In the genomic region with DNA sequence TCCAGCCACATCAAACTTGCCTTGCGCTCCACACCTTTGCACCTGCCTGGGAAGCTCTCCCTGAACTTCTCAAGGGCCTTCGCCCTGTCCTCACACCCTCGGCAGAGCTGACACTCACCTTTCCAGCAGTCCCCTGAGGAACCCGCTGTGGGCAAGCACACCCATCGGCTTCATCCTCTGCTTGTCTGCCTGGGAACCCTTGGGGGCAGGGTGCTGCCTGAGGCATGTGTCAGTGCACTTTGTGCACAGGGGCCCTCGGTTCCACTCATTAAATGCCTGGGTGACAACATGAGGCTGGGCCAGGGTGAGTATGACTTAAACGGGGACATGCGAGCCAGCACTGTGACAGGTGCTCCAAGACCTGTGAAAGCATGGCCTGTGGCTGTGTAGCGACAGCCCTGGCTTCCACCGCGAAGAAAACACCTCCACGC, we compare ENCODE assay signal across 26 cellular contexts. TPM values are rescaled to one million over a fixed set of nuclear protein-coding genes. Genes with fewer than 3 reads are reported as not detected.
DNase-seq lines count a peak whose midpoint lies in the region; ATAC-seq and TF ChIP-seq lines count a peak whose summit lies in the region.
"Had no signal": no experiment of that assay in that cellular context is flagged by ENCODE, and none has a peak within 500 bp of the region (broad histone marks: within the 10 kb centered on the region; RNA-seq: fewer than 3 reads in every experiment).

No MANE protein-coding gene starts in this region.

- H3K27ac Mint-ChIP-seq in activated CD8-positive, alpha-beta memory T cell treated with anti-CD3 and anti-CD28 coated beads, Interleukin-2, amount 10 ng/mL, durations not matched to agents 7 days and 5 days: peak overlapping the region; percentile 13
- H3K27ac Mint-ChIP-seq in endothelial cell (ENCODE audit: unreplicated experiment): no peak overlapping the region
- H3K27ac Mint-ChIP-seq: activated B cell treated with CpG ODN at 0.5 μM for 24 hours had no signal

- peaks cover 18% of the 10 kb centered on the region for H3K4me1 Mint-ChIP-seq in activated CD8-positive, alpha-beta memory T cell treated with anti-CD3 and anti-CD28 coated beads, Interleukin-2, amount 10 ng/mL, durations not matched to agents 7 days and 5 days
- peaks cover 7% of the 10 kb centered on the region for H3K4me1 Mint-ChIP-seq in endothelial cell (ENCODE audit: unreplicated experiment)

- H3K36me3 Mint-ChIP-seq in activated CD8-positive, alpha-beta memory T cell treated with anti-CD3 and anti-CD28 coated beads, Interleukin-2, amount 10 ng/mL, durations not matched to agents 7 days and 5 days: no peaks in the 10 kb centered on the region
- H3K36me3 Mint-ChIP-seq in endothelial cell (ENCODE audit: low read depth, unreplicated experiment): peaks cover 10% of the 10 kb centered on the region
- H3K36me3 Mint-ChIP-seq: activated naive CD4-positive, alpha-beta T cell treated with anti-CD3 and anti-CD28 coated beads, Interleukin-2, amount 50 U/mL, for 24 hours; naive thymus-derived CD8-positive, alpha-beta T cell had no signal

- H3K9me3 Mint-ChIP-seq in activated CD8-positive, alpha-beta memory T cell treated with anti-CD3 and anti-CD28 coated beads, Interleukin-2, amount 10 ng/mL, durations not matched to agents 7 days and 5 days (ENCODE audit: low read depth): no peaks in the 10 kb centered on the region
- no peaks in the 10 kb centered on the region for H3K9me3 Mint-ChIP-seq in endothelial cell (ENCODE audit: unreplicated experiment)
- H3K9me3 Mint-ChIP-seq: activated B cell treated with CpG ODN at 0.5 μM for 24 hours; activated naive CD4-positive, alpha-beta T cell treated with anti-CD3 and anti-CD28 coated beads, Interleukin-2, amount 50 U/mL, for 24 hours; naive thymus-derived CD8-positive, alpha-beta T cell had no signal

- peaks cover 6% of the 10 kb centered on the region for H3K4me1 ChIP-seq in upper lobe of right lung

- H3K36me3 ChIP-seq in upper lobe of right lung: no peaks in the 10 kb centered on the region
- H3K36me3 ChIP-seq: upper lobe of left lung had no signal

- no peak overlapping the region for H3K4me3 Mint-ChIP-seq in activated CD8-positive, alpha-beta memory T cell treated with anti-CD3 and anti-CD28 coated beads, Interleukin-2, amount 10 ng/mL, durations not matched to agents 7 days and 5 days
- H3K4me3 Mint-ChIP-seq in endothelial cell (ENCODE audit: unreplicated experiment): peak overlapping the region; percentile 48
- H3K4me3 Mint-ChIP-seq: activated naive CD4-positive, alpha-beta T cell treated with anti-CD3 and anti-CD28 coated beads, Interleukin-2, amount 50 U/mL, for 24 hours had no signal

- CTCF ChIA-PET in activated CD8-positive, alpha-beta memory T cell treated with anti-CD3 and anti-CD28 coated beads, Interleukin-2, amount 10 ng/mL, durations not matched to agents 7 days and 5 days (lab: Charles Lee): interaction anchor here (0.8 to 2.9 kb wide), 2 partner anchors 9 to 72 kb away, joined by 3 to 9 read pairs; no protein-coding TSS in a partner anchor

- H3K27ac ChIP-seq in upper lobe of right lung: no peak overlapping the region
- H3K27ac ChIP-seq: upper lobe of left lung had no signal

- no peaks in the 10 kb centered on the region for H3K27me3 ChIP-seq in upper lobe of right lung
- H3K27me3 ChIP-seq: BE2C, upper lobe of left lung had no signal

- H3K9me3 ChIP-seq in upper lobe of right lung: no peaks in the 10 kb centered on the region
- H3K9me3 ChIP-seq: BE2C, upper lobe of left lung had no signal

- intact Hi-C loops in upper lobe of right lung (cut with DNase I): no loop called here

- no peak for ATAC-seq in activated CD8-positive, alpha-beta memory T cell treated with anti-CD3 and anti-CD28 coated beads, Interleukin-2, amount 10 ng/mL, durations not matched to agents 7 days and 5 days
- ATAC-seq in upper lobe of right lung (no peak), HG03095 (IDR thresholded peaks at IDR 0.05; ENCODE audit: unreplicated experiment) (no peak)
- ATAC-seq: naive thymus-derived CD8-positive, alpha-beta T cell; sciatic nerve had no signal

- H3K4me3 ChIP-seq in upper lobe of right lung: no peak overlapping the region
- H3K4me3 ChIP-seq: upper lobe of left lung had no signal

- no peak for DNase-seq in activated CD8-positive, alpha-beta memory T cell treated with anti-CD3 and anti-CD28 coated beads, Interleukin-2, amount 10 ng/mL, durations not matched to agents 7 days and 5 days
- no peak for DNase-seq in activated CD8-positive, alpha-beta memory T cell treated with anti-CD3 and anti-CD28 coated beads for 24 hours
- peak; percentile 78 for DNase-seq in HuH-7.5 (ENCODE audit: low spot score)
- no peak for DNase-seq in endothelial cell (ENCODE audit: low spot score)
- peak; percentile 49 for DNase-seq in upper lobe of right lung
- DNase-seq in stimulated activated naive CD4-positive, alpha-beta T cell treated with Interleukin-2 at 50 U/mL for 16 hours (lab: John Stamatoyannopoulos, UW): no peak
- no peak for DNase-seq in NCI-H187 treated with DMSO at 0.1 percent for 48 hours (lab: John Stamatoyannopoulos, UW)
- DNase-seq: activated B cell treated with CpG ODN at 0.5 μM for 24 hours; activated T-cell treated with anti-CD3 and anti-CD28 coated beads, Interleukin-2, amount 50 U/mL, for 48 hours; BE2C; caudate nucleus; dermis blood vessel endothelial cell; EL; HCEC 1CT; midbrain; NCI-H1417; NCI-H2081 treated with DMSO at 0.1 percent for 48 hours; NCI-H345; NCI-H774; stimulated activated CD4-positive, alpha-beta T cell treated with anti-CD3 and anti-CD28 coated beads, Interleukin-15, amount 100 ng/mL, for 24 hours; T-helper 9 cell had no signal

- no peaks in the 10 kb centered on the region for H3K27me3 Mint-ChIP-seq in activated CD8-positive, alpha-beta memory T cell treated with anti-CD3 and anti-CD28 coated beads, Interleukin-2, amount 10 ng/mL, durations not matched to agents 7 days and 5 days
- peaks cover 26% of the 10 kb centered on the region for H3K27me3 Mint-ChIP-seq in endothelial cell (ENCODE audit: unreplicated experiment)
- H3K27me3 Mint-ChIP-seq: activated B cell treated with CpG ODN at 0.5 μM for 24 hours; activated naive CD4-positive, alpha-beta T cell treated with anti-CD3 and anti-CD28 coated beads, Interleukin-2, amount 50 U/mL, for 24 hours; naive thymus-derived CD8-positive, alpha-beta T cell had no signal

- TF ChIP-seq CTCF in endothelial cell (IDR thresholded peaks at IDR 0.05; ENCODE audit: unreplicated experiment): no peak
- TF ChIP-seq CTCF in upper lobe of right lung (IDR thresholded peaks at IDR 0.05): no peak

RNA-seq across cellular contexts. Expression of a gene that starts 2.6 kb away (rescaled TPM):
- total RNA-seq in activated CD8-positive, alpha-beta memory T cell treated with anti-CD3 and anti-CD28 coated beads, Interleukin-2, amount 10 ng/mL, durations not matched to agents 7 days and 5 days: 10 to 100 TPM; 29.0 to 29.8 TPM
- 21.4 TPM for total RNA-seq in endothelial cell (ENCODE audit: unreplicated experiment)
- total RNA-seq in upper lobe of right lung: 14.0 TPM

RNA-seq across cellular contexts. Expression of a gene that starts 11.0 kb away (rescaled TPM):
- 10 to 100 TPM; 24.1 to 25.7 TPM for total RNA-seq in activated CD8-positive, alpha-beta memory T cell treated with anti-CD3 and anti-CD28 coated beads, Interleukin-2, amount 10 ng/mL, durations not matched to agents 7 days and 5 days
- total RNA-seq in endothelial cell (ENCODE audit: unreplicated experiment): 25.2 TPM
- total RNA-seq in upper lobe of right lung: 18.4 TPM

Comparison
In these comparisons a context has a peak if more than half of its experiments do, and no peak if none do; other contexts are left out.
1. DNase-seq: peak in HuH-7.5 (single experiment) and upper lobe of right lung (single experiment); none in activated CD8-positive, alpha-beta memory T cell treated with anti-CD3 and anti-CD28 coated beads, Interleukin-2, amount 10 ng/mL, durations not matched to agents 7 days and 5 days (single experiment), activated CD8-positive, alpha-beta memory T cell treated with anti-CD3 and anti-CD28 coated beads for 24 hours (single experiment), endothelial cell (single experiment), stimulated activated naive CD4-positive, alpha-beta T cell treated with Interleukin-2 at 50 U/mL for 16 hours (single experiment) and NCI-H187 treated with DMSO at 0.1 percent for 48 hours (single experiment).